Comparison of ENCODE assay signal across 8 cellular contexts in genomic region chr22:42500164-42500835, GRCh38. TPM values are rescaled to one million over a fixed set of nuclear protein-coding genes. Genes with fewer than 3 reads are reported as not detected.
A peak's percentile ranks its signal among the peaks of the same experiment; 100 is the strongest.
DNase-seq lines count a peak whose midpoint lies in the region; ATAC-seq and TF ChIP-seq lines count a peak whose summit lies in the region.

No MANE protein-coding gene starts in this region.

- ATAC-seq in GM19395 (IDR thresholded peaks at IDR 0.05; ENCODE audit: unreplicated experiment): peak; percentile 55

- H3K4me3 Mint-ChIP-seq in activated CD4-positive, alpha-beta T cell treated with anti-CD3 and anti-CD28 coated beads, Interleukin-2, amount 10 ng/mL, durations not matched to agents 7 days and 5 days: peak overlapping the region; percentile 43

- no peaks in the 10 kb centered on the region for H3K9me3 Mint-ChIP-seq in activated CD4-positive, alpha-beta T cell treated with anti-CD3 and anti-CD28 coated beads, Interleukin-2, amount 10 ng/mL, durations not matched to agents 7 days and 5 days

- H3K9ac ChIP-seq in colonic mucosa (ENCODE audit: low read depth in 2 of 2, low read length in 2 of 2): peak overlapping the region; percentile 34 to 56

- H3K36me3 ChIP-seq in colonic mucosa: no peaks in the 10 kb centered on the region

- TF ChIP-seq CTCF in AG04450 (IDR thresholded peaks at IDR 0.05; ENCODE audit: low read depth, low read length) (no peak), colonic mucosa (IDR thresholded peaks at IDR 0.05) (no peak)

- no peaks in the 10 kb centered on the region for H3K36me3 Mint-ChIP-seq in activated CD4-positive, alpha-beta T cell treated with anti-CD3 and anti-CD28 coated beads, Interleukin-2, amount 10 ng/mL, durations not matched to agents 7 days and 5 days (ENCODE audit: low read depth)

- POLR2A ChIA-PET in AG04450 (lab: Yijun Ruan, JAX): no interaction called here
- POLR2A ChIA-PET in activated CD4-positive, alpha-beta T cell treated with anti-CD3 and anti-CD28 coated beads, Interleukin-2, amount 10 ng/mL, durations not matched to agents 7 days and 5 days (lab: Charles Lee): no interaction called here

- H3K27ac Mint-ChIP-seq in activated CD4-positive, alpha-beta T cell treated with anti-CD3 and anti-CD28 coated beads, Interleukin-2, amount 10 ng/mL, durations not matched to agents 7 days and 5 days: no peak overlapping the region

- DNase-seq in AG04450 (ENCODE audit: low read depth, low spot score) (no peak), HT-29 (ENCODE audit: low spot score) (peak; percentile 45), colonic mucosa (peak; percentile 91), left kidney (ENCODE audit: low read depth, low spot score) (peak; percentile 92), HuH-7.5 (ENCODE audit: low spot score) (no peak)
- peak; percentile 81 for DNase-seq in activated CD4-positive, alpha-beta T cell treated with anti-CD3 and anti-CD28 coated beads, Interleukin-2, amount 10 ng/mL, durations not matched to agents 7 days and 5 days
- DNase-seq in stimulated activated CD4-positive, alpha-beta T cell treated with anti-CD3 and anti-CD28 coated beads, Interleukin-4, amount 100 ng/mL, for 48 hours (ENCODE audit: low read depth in 2 of 2): peak; percentile 72 to 85

- H3K4me1 ChIP-seq in colonic mucosa: no peaks in the 10 kb centered on the region

- H3K27ac ChIP-seq in AG04450 (ENCODE audit: low read depth, low read length) (no peak overlapping the region), colonic mucosa (peak overlapping the region; percentile 36)

- H3K27me3 ChIP-seq in AG04450 (ENCODE audit: control insufficient read depth, insufficient read depth, low read length): peaks cover 2% of the 10 kb centered on the region
- no peaks in the 10 kb centered on the region for H3K27me3 ChIP-seq in colonic mucosa

- no peaks in the 10 kb centered on the region for H3K27me3 Mint-ChIP-seq in activated CD4-positive, alpha-beta T cell treated with anti-CD3 and anti-CD28 coated beads, Interleukin-2, amount 10 ng/mL, durations not matched to agents 7 days and 5 days

- H3K4me3 ChIP-seq in AG04450 (ENCODE audit: low read depth, low read length) (peak overlapping the region; percentile 48), colonic mucosa (peak overlapping the region; percentile 37)

- intact Hi-C loops in colonic mucosa (cut with DNase I): no loop called here

- H3K9me3 ChIP-seq in AG04450 (ENCODE audit: control insufficient read depth, insufficient read depth, low read length) (no peaks in the 10 kb centered on the region), colonic mucosa (no peaks in the 10 kb centered on the region)

- H3K4me1 Mint-ChIP-seq in activated CD4-positive, alpha-beta T cell treated with anti-CD3 and anti-CD28 coated beads, Interleukin-2, amount 10 ng/mL, durations not matched to agents 7 days and 5 days: peaks cover 24% of the 10 kb centered on the region

- CTCF ChIA-PET in AG04450 (lab: Charles Lee): no interaction called here
- CTCF ChIA-PET in activated CD4-positive, alpha-beta T cell treated with anti-CD3 and anti-CD28 coated beads, Interleukin-2, amount 10 ng/mL, durations not matched to agents 7 days and 5 days (lab: Charles Lee): no interaction called here

RNA-seq across cellular contexts. Expression of gene RRP7A, which starts 19.3 kb away (rescaled TPM):
- polyA plus RNA-seq in AG04450 (2011; rRNA removed): 17.4 and 21.8 TPM in 2 replicates
- 12.4 and 13.1 TPM in 2 replicates for polyA minus RNA-seq in AG04450 (2011; rRNA and poly(A)+ RNA removed)
- 38.6 and 40.2 TPM in 2 replicates for total RNA-seq in HT-29 (2014; rRNA removed; shearing (Covaris generic))
- 10 to 100 TPM; 53.1 to 57.5 TPM for total RNA-seq in activated CD4-positive, alpha-beta T cell treated with anti-CD3 and anti-CD28 coated beads, Interleukin-2, amount 10 ng/mL, durations not matched to agents 7 days and 5 days
- total RNA-seq in colonic mucosa: 10 to 100 TPM; 28.6 to 79.4 TPM

RNA-seq across cellular contexts. Expression of gene SERHL2, which starts 53.5 kb away (rescaled TPM):
- polyA plus RNA-seq in AG04450 (2011; rRNA removed): 6.6 and 9.0 TPM in 2 replicates
- polyA minus RNA-seq in AG04450 (2011; rRNA and poly(A)+ RNA removed): 1.7 and 2.8 TPM in 2 replicates
- not detected in 2 replicates for total RNA-seq in HT-29 (2014; rRNA removed; shearing (Covaris generic))
- under 1 TPM; 0.83 to 0.97 TPM for total RNA-seq in activated CD4-positive, alpha-beta T cell treated with anti-CD3 and anti-CD28 coated beads, Interleukin-2, amount 10 ng/mL, durations not matched to agents 7 days and 5 days
- 1 to 10 TPM; 1.1 to 1.7 TPM for total RNA-seq in colonic mucosa

Comparison
In these comparisons a context has a peak if more than half of its experiments do, and no peak if none do; other contexts are left out.
1. DNase-seq: peak in HT-29 (single experiment), activated CD4-positive, alpha-beta T cell treated with anti-CD3 and anti-CD28 coated beads, Interleukin-2, amount 10 ng/mL, durations not matched to agents 7 days and 5 days (single experiment), colonic mucosa (single experiment), left kidney (single experiment) and stimulated activated CD4-positive, alpha-beta T cell treated with anti-CD3 and anti-CD28 coated beads, Interleukin-4, amount 100 ng/mL, for 48 hours (2 of 2); none in AG04450 (single experiment) and HuH-7.5 (single experiment).